8 cellular contexts compared by ENCODE assay signal in genomic region chr11:100576044-100577021, GRCh38.
DNase-seq lines count a peak whose midpoint lies in the region; ATAC-seq, FAIRE-seq and TF ChIP-seq lines count a peak whose summit lies in the region.

No MANE protein-coding gene starts in this region.

- no peak overlapping the region for H3K27ac ChIP-seq in foreskin keratinocyte

- peak; percentile 35 for DNase-seq in GM13976 (ENCODE audit: low spot score)
- DNase-seq in NCI-H1105 treated with DMSO at 0.1 percent for 48 hours (lab: John Stamatoyannopoulos, UW), result peak; percentile 68
- peak; percentile 71 for DNase-seq in SW480 (ENCODE audit: low spot score)
- peak; percentile 14 to 42 for DNase-seq in foreskin keratinocyte
- no peak for DNase-seq in progenitor cell of endocrine pancreas (ENCODE audit: low spot score, unreplicated experiment)
- no peak for DNase-seq in activated T-cell treated with anti-CD3 and anti-CD28 coated beads, Interleukin-2, amount 50 U/mL, for 24 hours

- peak; percentile 58 for TF ChIP-seq CTCF in GM13976 (IDR thresholded peaks at IDR 0.05; ENCODE audit: borderline replicate concordance, control extremely low read depth, extremely low read depth, insufficient read depth, missing control alignments)
- peak; percentile 91 for TF ChIP-seq CTCF in foreskin keratinocyte (conservative IDR thresholded peaks at IDR 0.05)
- peak; percentile 89 for TF ChIP-seq CTCF in progenitor cell of endocrine pancreas (IDR thresholded peaks at IDR 0.05; ENCODE audit: unreplicated experiment)

- H3K27ac Mint-ChIP-seq in progenitor cell of endocrine pancreas, result no peak overlapping the region
- H3K27ac Mint-ChIP-seq in activated T-cell treated with anti-CD3 and anti-CD28 coated beads, Interleukin-2, amount 50 U/mL, for 24 hours, result no peak overlapping the region

- H3K36me3 Mint-ChIP-seq in progenitor cell of endocrine pancreas (ENCODE audit: insufficient read depth), result no peaks in the 10 kb centered on the region
- no peaks in the 10 kb centered on the region for H3K36me3 Mint-ChIP-seq in activated T-cell treated with anti-CD3 and anti-CD28 coated beads, Interleukin-2, amount 50 U/mL, for 24 hours (ENCODE audit: low read depth)

- no peaks in the 10 kb centered on the region for H3K27me3 Mint-ChIP-seq in progenitor cell of endocrine pancreas
- no peaks in the 10 kb centered on the region for H3K27me3 Mint-ChIP-seq in activated T-cell treated with anti-CD3 and anti-CD28 coated beads, Interleukin-2, amount 50 U/mL, for 24 hours

- peak; percentile 86 for FAIRE-seq in A204.1 (lab: Jason Lieb, UNC)

- peak; percentile 89 for ATAC-seq in HG02610 (IDR thresholded peaks at IDR 0.05; ENCODE audit: unreplicated experiment)
- ATAC-seq in foreskin keratinocyte, result peak; percentile 66

- no peaks in the 10 kb centered on the region for H3K4me1 ChIP-seq in foreskin keratinocyte

- H3K9me3 Mint-ChIP-seq in progenitor cell of endocrine pancreas (ENCODE audit: low read depth), result no peaks in the 10 kb centered on the region
- H3K9me3 Mint-ChIP-seq in activated T-cell treated with anti-CD3 and anti-CD28 coated beads, Interleukin-2, amount 50 U/mL, for 24 hours, result no peaks in the 10 kb centered on the region

- in situ Hi-C loops in GM13976 (cut with MboI; ENCODE audit: low sequenced_read_pairs, unreplicated experiment), result loop anchor here (10.0 to 25.0 kb wide), 2 partner anchors 286 to 348 kb away; no protein-coding TSS in a partner anchor

- H3K4me3 Mint-ChIP-seq in progenitor cell of endocrine pancreas (ENCODE audit: low read depth), result no peak overlapping the region
- H3K4me3 Mint-ChIP-seq in activated T-cell treated with anti-CD3 and anti-CD28 coated beads, Interleukin-2, amount 50 U/mL, for 24 hours, result no peak overlapping the region

- no peaks in the 10 kb centered on the region for H3K27me3 ChIP-seq in foreskin keratinocyte

- H3K4me1 Mint-ChIP-seq in progenitor cell of endocrine pancreas (ENCODE audit: low read depth), result no peaks in the 10 kb centered on the region
- no peaks in the 10 kb centered on the region for H3K4me1 Mint-ChIP-seq in activated T-cell treated with anti-CD3 and anti-CD28 coated beads, Interleukin-2, amount 50 U/mL, for 24 hours (ENCODE audit: low read depth)

Comparison
In these comparisons a context has a peak if more than half of its experiments do, and no peak if none do; other contexts are left out.
1. DNase-seq: peak in GM13976 (single experiment), NCI-H1105 treated with DMSO at 0.1 percent for 48 hours (single experiment), SW480 (single experiment) and foreskin keratinocyte (2 of 2); none in progenitor cell of endocrine pancreas (single experiment) and activated T-cell treated with anti-CD3 and anti-CD28 coated beads, Interleukin-2, amount 50 U/mL, for 24 hours (single experiment).
2. Peak in every context shown above with its lines, with median percentiles within 50 percentile points of each other: CTCF ChIP-seq.